Comparison of ENCODE assay signal across 14 cellular contexts in the genomic region with DNA sequence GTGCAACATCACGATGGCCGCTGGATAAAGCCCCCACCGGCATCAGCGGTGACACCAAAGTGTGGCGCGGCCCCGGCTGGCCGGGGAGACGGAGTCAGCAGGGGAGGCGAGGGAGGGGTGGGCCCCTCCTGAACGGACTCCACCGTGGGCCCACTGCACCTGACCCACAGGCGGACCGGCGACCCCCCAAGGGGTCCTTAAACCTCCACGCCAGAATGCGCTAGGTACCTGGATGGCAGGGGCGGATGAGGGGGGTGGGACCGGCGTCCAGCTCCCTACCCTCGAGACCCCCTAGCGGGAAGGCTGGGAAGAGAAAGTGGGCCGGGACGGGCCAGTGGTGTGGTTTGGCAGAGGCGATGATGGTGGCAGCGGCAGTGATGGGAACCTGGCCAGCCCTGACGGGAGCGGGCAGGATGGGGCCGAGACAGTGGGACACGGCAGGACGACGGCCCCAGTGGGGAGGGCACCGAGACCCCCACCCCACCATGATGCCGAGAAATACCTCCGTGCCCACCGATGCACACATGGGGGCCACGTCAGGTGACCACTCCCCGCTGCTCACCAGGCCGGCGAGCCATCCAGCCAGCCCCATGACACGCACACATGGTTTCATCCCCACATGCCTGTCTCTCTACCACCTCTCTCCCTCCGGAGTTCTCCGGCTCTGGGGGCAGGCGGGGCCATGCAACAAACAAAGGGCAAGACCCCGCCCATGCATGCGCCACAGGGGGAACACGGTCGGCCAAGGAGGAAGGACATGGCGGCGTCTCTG.
"Had no signal": no experiment of that assay in that cellular context is flagged by ENCODE, and none has a peak within 500 bp of the region (broad histone marks: within the 10 kb centered on the region; RNA-seq: fewer than 3 reads in every experiment).

No MANE protein-coding gene starts in this region.

- H3K36me3 ChIP-seq: esophagus squamous epithelium, ovary, transverse colon, WERI-Rb-1 had no signal

- ATAC-seq: activated CD8-positive, alpha-beta memory T cell treated with anti-CD3 and anti-CD28 coated beads, Interleukin-2, amount 10 ng/mL, durations not matched to agents 7 days and 5 days; stimulated activated naive B cell treated with anti-CD40 and anti-IgM and Interleukin-4, amounts not matched to agents 10 μg/mL and 1 μg/mL and 100 μg/mL, for 72 hours; T-helper 17 cell had no signal

- H3K4me1 Mint-ChIP-seq: activated CD8-positive, alpha-beta memory T cell treated with anti-CD3 and anti-CD28 coated beads, Interleukin-2, amount 10 ng/mL, durations not matched to agents 7 days and 5 days; stimulated activated naive B cell treated with anti-CD40 and anti-IgM and Interleukin-4, amounts not matched to agents 10 μg/mL and 1 μg/mL and 100 μg/mL, for 72 hours; T-helper 17 cell had no signal

- H3K27ac Mint-ChIP-seq: activated CD4-positive, alpha-beta memory T cell treated with anti-CD3 and anti-CD28 coated beads for 36 hours; activated CD8-positive, alpha-beta memory T cell treated with anti-CD3 and anti-CD28 coated beads, Interleukin-2, amount 10 ng/mL, durations not matched to agents 7 days and 5 days; activated T-helper 2 cell treated with anti-CD3 and anti-CD28 coated beads, Interferon-gamma antibody, Interleukin-2, Interleukin-4, amounts not matched to agents 10 μg/mL and 5 μg/mL and 100 μg/mL, durations not matched to agents 14 hours and 24 hours and 36 hours; stimulated activated naive B cell treated with anti-CD40 and anti-IgM and Interleukin-4, amounts not matched to agents 10 μg/mL and 1 μg/mL and 100 μg/mL, for 72 hours; T-helper 17 cell had no signal

- DNase-seq: activated CD4-positive, alpha-beta memory T cell treated with anti-CD3 and anti-CD28 coated beads for 36 hours; activated CD8-positive, alpha-beta memory T cell treated with anti-CD3 and anti-CD28 coated beads, Interleukin-2, amount 10 ng/mL, durations not matched to agents 7 days and 5 days; activated naive CD4-positive, alpha-beta T cell treated with anti-CD3 and anti-CD28 coated beads, Interleukin-2, amount 50 U/mL, for 16 hours; activated T-cell treated with anti-CD3 and anti-CD28 coated beads, Interleukin-2, amount 50 U/mL, for 1 hour; esophagus squamous epithelium; hypothalamus; kidney glomerular epithelial cell; ovary; stimulated activated naive B cell treated with anti-CD40 and anti-IgM and Interleukin-4, amounts not matched to agents 10 μg/mL and 1 μg/mL and 100 μg/mL, for 72 hours; T-helper 17 cell; transverse colon; WERI-Rb-1 had no signal

- H3K27me3 ChIP-seq: ovary had no signal

- H3K4me3 Mint-ChIP-seq: activated CD4-positive, alpha-beta memory T cell treated with anti-CD3 and anti-CD28 coated beads for 36 hours; activated CD8-positive, alpha-beta memory T cell treated with anti-CD3 and anti-CD28 coated beads, Interleukin-2, amount 10 ng/mL, durations not matched to agents 7 days and 5 days; stimulated activated naive B cell treated with anti-CD40 and anti-IgM and Interleukin-4, amounts not matched to agents 10 μg/mL and 1 μg/mL and 100 μg/mL, for 72 hours; T-helper 17 cell had no signal

- H3K4me1 ChIP-seq: transverse colon had no signal

- H3K27me3 Mint-ChIP-seq: activated CD8-positive, alpha-beta memory T cell treated with anti-CD3 and anti-CD28 coated beads, Interleukin-2, amount 10 ng/mL, durations not matched to agents 7 days and 5 days; T-helper 17 cell had no signal

- H3K4me3 ChIP-seq: coronary artery, esophagus squamous epithelium, ovary, transverse colon had no signal

- H3K27ac ChIP-seq: coronary artery, esophagus squamous epithelium, ovary, transverse colon, WERI-Rb-1 had no signal
